Comparison of ENCODE assay signal across 1 cellular context in genomic region chr12:121793836-121794531, GRCh38.
TF ChIP-seq lines count a peak whose summit lies in the region.

No MANE protein-coding gene starts in this region.

TF ChIP-seq in HCT116, 20 proteins besides CTCF, POLR2A, EP300 and RAD21 (continued from another document):
- TF ChIP-seq CEBPB (IDR thresholded peaks at IDR 0.05; ENCODE audit: low read depth): no peak
- no peak for TF ChIP-seq JUND (IDR thresholded peaks at IDR 0.05)
- peak; percentile 13 for TF ChIP-seq TCF7L2 (IDR thresholded peaks at IDR 0.05; ENCODE audit: borderline replicate concordance, extremely low read depth, insufficient read depth, insufficient read length)
- no peak for TF ChIP-seq EZH2 (IDR thresholded peaks at IDR 0.05)
- no peak for TF ChIP-seq MAX (IDR thresholded peaks at IDR 0.05)
- no peak for TF ChIP-seq FOSL1 (IDR thresholded peaks at IDR 0.05; ENCODE audit: low read depth)
